2 cellular contexts compared by ENCODE assay signal in the genomic region with DNA sequence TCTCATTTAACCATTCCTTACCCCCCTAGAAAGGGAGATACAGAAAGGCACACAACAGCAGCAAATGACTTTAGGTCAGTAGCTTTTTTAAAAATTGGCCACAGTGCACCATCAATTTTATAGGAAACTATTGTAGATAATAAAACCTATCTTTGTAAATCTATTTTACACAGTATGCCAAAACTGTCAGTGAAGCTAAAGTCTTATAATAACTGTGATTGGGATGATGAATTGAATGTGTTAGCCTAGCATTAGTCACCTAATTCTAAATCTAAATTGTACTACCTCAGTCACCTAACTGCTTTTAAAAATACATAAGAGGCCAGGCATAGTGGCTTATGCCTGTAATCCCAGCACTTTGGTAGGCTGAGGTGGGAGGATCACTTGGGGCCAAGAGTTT.
A peak's percentile ranks its signal among the peaks of the same experiment; 100 is the strongest.
TF ChIP-seq lines count a peak whose summit lies in the region.

No MANE protein-coding gene starts in this region.

TF ChIP-seq in IMR-90, 13 proteins besides CTCF, POLR2A, EP300 and RAD21:
- no peak for TF ChIP-seq MAZ (IDR thresholded peaks at IDR 0.05; ENCODE audit: borderline replicate concordance, low read depth, low read length)
- TF ChIP-seq, protein P1, sequence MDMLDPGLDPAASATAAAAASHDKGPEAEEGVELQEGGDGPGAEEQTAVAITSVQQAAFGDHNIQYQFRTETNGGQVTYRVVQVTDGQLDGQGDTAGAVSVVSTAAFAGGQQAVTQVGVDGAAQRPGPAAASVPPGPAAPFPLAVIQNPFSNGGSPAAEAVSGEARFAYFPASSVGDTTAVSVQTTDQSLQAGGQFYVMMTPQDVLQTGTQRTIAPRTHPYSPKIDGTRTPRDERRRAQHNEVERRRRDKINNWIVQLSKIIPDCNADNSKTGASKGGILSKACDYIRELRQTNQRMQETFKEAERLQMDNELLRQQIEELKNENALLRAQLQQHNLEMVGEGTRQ (IDR thresholded peaks at IDR 0.05; ENCODE audit: low read depth, low read length), result no peak
- TF ChIP-seq RCOR1 (IDR thresholded peaks at IDR 0.05; ENCODE audit: insufficient replicate concordance, low read length), result no peak
- TF ChIP-seq BHLHE40 (IDR thresholded peaks at IDR 0.05; ENCODE audit: low read depth, low read length), result no peak
- TF ChIP-seq FOS (IDR thresholded peaks at IDR 0.05; ENCODE audit: low read depth, low read length), result no peak
- no peak for TF ChIP-seq MXI1 (IDR thresholded peaks at IDR 0.05; ENCODE audit: borderline replicate concordance, low read depth, low read length)
- TF ChIP-seq, protein P2, sequence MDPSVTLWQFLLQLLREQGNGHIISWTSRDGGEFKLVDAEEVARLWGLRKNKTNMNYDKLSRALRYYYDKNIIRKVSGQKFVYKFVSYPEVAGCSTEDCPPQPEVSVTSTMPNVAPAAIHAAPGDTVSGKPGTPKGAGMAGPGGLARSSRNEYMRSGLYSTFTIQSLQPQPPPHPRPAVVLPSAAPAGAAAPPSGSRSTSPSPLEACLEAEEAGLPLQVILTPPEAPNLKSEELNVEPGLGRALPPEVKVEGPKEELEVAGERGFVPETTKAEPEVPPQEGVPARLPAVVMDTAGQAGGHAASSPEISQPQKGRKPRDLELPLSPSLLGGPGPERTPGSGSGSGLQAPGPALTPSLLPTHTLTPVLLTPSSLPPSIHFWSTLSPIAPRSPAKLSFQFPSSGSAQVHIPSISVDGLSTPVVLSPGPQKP (IDR thresholded peaks at IDR 0.05; ENCODE audit: borderline replicate concordance, low read depth, low read length), result no peak
- TF ChIP-seq MAFK (IDR thresholded peaks at IDR 0.05; ENCODE audit: low read depth, low read length), result no peak
- no peak for TF ChIP-seq CHD1 (IDR thresholded peaks at IDR 0.05; ENCODE audit: low read depth, low read length)
- TF ChIP-seq SMC3 (IDR thresholded peaks at IDR 0.05; ENCODE audit: low read depth, low read length), result no peak
- no peak for TF ChIP-seq NFE2L2 (IDR thresholded peaks at IDR 0.05; ENCODE audit: low read depth, low read length)
- no peak for TF ChIP-seq RFX5 (IDR thresholded peaks at IDR 0.05; ENCODE audit: low read depth, low read length)
- no peak for TF ChIP-seq CEBPB (IDR thresholded peaks at IDR 0.05; ENCODE audit: low read depth, low read length)

TF ChIP-seq in SK-N-SH treated with all-trans-retinoic acid at 6 μM for 48 hours, 23 proteins besides CTCF, POLR2A, EP300 and RAD21:
- TF ChIP-seq, protein P3, sequence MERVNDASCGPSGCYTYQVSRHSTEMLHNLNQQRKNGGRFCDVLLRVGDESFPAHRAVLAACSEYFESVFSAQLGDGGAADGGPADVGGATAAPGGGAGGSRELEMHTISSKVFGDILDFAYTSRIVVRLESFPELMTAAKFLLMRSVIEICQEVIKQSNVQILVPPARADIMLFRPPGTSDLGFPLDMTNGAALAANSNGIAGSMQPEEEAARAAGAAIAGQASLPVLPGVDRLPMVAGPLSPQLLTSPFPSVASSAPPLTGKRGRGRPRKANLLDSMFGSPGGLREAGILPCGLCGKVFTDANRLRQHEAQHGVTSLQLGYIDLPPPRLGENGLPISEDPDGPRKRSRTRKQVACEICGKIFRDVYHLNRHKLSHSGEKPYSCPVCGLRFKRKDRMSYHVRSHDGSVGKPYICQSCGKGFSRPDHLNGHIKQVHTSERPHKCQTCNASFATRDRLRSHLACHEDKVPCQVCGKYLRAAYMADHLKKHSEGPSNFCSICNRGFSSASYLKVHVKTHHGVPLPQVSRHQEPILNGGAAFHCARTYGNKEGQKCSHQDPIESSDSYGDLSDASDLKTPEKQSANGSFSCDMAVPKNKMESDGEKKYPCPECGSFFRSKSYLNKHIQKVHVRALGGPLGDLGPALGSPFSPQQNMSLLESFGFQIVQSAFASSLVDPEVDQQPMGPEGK (CRISPR knock-in tag; IDR thresholded peaks at IDR 0.05; ENCODE audit: borderline replicate concordance), result no peak
- TF ChIP-seq ZC3H10 (CRISPR knock-in tag; IDR thresholded peaks at IDR 0.05), result peak; percentile 53; the same call in 1 of the 2 replicates
